Comparison of ENCODE assay signal across 23 cellular contexts in genomic region chr12:97995085-97995484, GRCh38.
"Had no signal": no experiment of that assay in that cellular context is flagged by ENCODE, and none has a peak within 500 bp of the region (broad histone marks: within the 10 kb centered on the region; RNA-seq: fewer than 3 reads in every experiment).

No MANE protein-coding gene starts in this region.

- ATAC-seq: HepG2 had no signal

- H3K36me3 ChIP-seq: MG63, SJSA1 had no signal

- H3K9me3 ChIP-seq: MG63, SJSA1 had no signal

- H3K4me1 ChIP-seq: SJSA1 had no signal

- H3K27me3 ChIP-seq: MG63 had no signal

- H3K27ac ChIP-seq: SJSA1 had no signal

- DNase-seq: IMR-90, Karpas-422, KG1, MG63, NCI-H1092, NCI-H1105 treated with DMSO at 0.1 percent for 48 hours, NCI-H1417 treated with DMSO at 0.1 percent for 48 hours, NCI-H146, NCI-H1694 treated with DMSO at 0.1 percent for 48 hours, NCI-H1930, NCI-H2081, NCI-H2107, NCI-H2171, NCI-H226, NCI-H446, NCI-H510A, NCI-H524 treated with DMSO at 0.1 percent for 48 hours, NCI-H774, Right ventricle myocardium superior, RPMI8226, SIG-M5 had no signal

- H3K4me3 ChIP-seq: MG63, SJSA1 had no signal
